In the genomic region with DNA sequence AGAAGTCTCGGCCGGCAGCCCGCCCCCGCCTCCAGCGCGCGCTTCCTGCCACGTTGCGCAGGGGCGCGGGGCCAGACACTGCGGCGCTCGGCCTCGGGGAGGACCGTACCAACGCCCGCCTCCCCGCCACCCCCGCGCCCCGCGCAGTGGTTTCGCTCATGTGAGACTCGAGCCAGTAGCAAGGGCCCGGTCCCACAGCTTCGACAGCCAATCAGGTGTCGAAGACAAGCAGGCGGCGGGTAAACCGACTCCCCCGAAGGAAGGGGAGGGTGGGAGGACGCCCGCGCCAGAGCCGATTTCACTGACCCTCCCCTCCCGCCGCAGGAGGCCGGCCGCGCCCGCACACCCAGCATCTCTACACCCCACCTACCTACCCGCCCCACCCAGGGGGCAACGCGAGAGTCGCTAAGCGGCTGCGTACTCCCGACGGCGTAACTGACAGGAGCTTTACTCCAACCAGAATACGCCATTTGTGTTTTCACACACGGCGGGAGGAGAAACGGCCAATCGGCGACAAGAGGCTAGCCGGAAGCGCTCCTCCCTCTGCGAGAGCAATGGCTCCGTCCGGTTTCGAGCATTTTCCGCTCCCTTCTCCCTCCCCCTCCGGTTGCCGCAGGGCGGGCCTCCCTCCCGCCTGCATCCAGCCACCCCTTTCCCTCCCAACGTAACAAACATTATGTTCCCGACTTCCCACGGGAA, we compare ENCODE assay signal across 8 cellular contexts. TPM values are rescaled to one million over a fixed set of nuclear protein-coding genes. Genes with fewer than 3 reads are reported as not detected.
DNase-seq lines count a peak whose midpoint lies in the region; ATAC-seq and TF ChIP-seq lines count a peak whose summit lies in the region.

No MANE protein-coding gene starts in this region.

- peak; percentile 86 for DNase-seq in NCI-H1694 treated with DMSO at 0.1 percent for 48 hours (lab: John Stamatoyannopoulos, UW)
- peak; percentile 97 to 100 (median 99) for DNase-seq in T-helper 17 cell
- peak; percentile 99 for DNase-seq in left ventricle myocardium superior
- DNase-seq in progenitor cell of endocrine pancreas (ENCODE audit: low spot score, unreplicated experiment): peak; percentile 99
- peak; percentile 98 for DNase-seq in ureter (ENCODE audit: low spot score)

- intact Hi-C loops in left ventricle myocardium superior (cut with micrococcal nuclease): no loop called here

- H3K27me3 Mint-ChIP-seq in T-helper 17 cell: no peaks in the 10 kb centered on the region
- H3K27me3 Mint-ChIP-seq in progenitor cell of endocrine pancreas: no peaks in the 10 kb centered on the region

- H3K36me3 Mint-ChIP-seq in T-helper 17 cell (ENCODE audit: low read depth): peaks cover 6% of the 10 kb centered on the region
- H3K36me3 Mint-ChIP-seq in progenitor cell of endocrine pancreas (ENCODE audit: insufficient read depth): peaks cover 6% of the 10 kb centered on the region

- H3K4me3 Mint-ChIP-seq in T-helper 17 cell: peak overlapping the region; percentile 98
- H3K4me3 Mint-ChIP-seq in progenitor cell of endocrine pancreas (ENCODE audit: low read depth): peak overlapping the region; percentile 97

- H3K27ac ChIP-seq in angular gyrus (ENCODE audit: low read depth, low read length): peak overlapping the region; percentile 99

- H3K4me1 Mint-ChIP-seq in T-helper 17 cell (peaks cover 54% of the 10 kb centered on the region), progenitor cell of endocrine pancreas (ENCODE audit: low read depth) (peaks cover 54% of the 10 kb centered on the region)

- no peaks in the 10 kb centered on the region for H3K9me3 Mint-ChIP-seq in progenitor cell of endocrine pancreas (ENCODE audit: low read depth)

- ATAC-seq in GM18498 (IDR thresholded peaks at IDR 0.05; ENCODE audit: unreplicated experiment) (peak; percentile 75), HG02938 (IDR thresholded peaks at IDR 0.05; ENCODE audit: unreplicated experiment) (peak; percentile 69), T-helper 17 cell (peak; percentile 73), left ventricle myocardium superior (peak; percentile 87)

- no peaks in the 10 kb centered on the region for H3K9me3 ChIP-seq in T-helper 17 cell (ENCODE audit: control insufficient read depth, low read length, poor library complexity, severe bottlenecking)

- no peak for TF ChIP-seq CTCF in progenitor cell of endocrine pancreas (IDR thresholded peaks at IDR 0.05; ENCODE audit: unreplicated experiment)

- H3K27ac Mint-ChIP-seq in T-helper 17 cell (peak overlapping the region; percentile 100), progenitor cell of endocrine pancreas (peak overlapping the region; percentile 100)

RNA-seq across cellular contexts. Expression of gene SETD5, which starts 0.6 kb away (rescaled TPM):
- total RNA-seq in T-helper 17 cell (100 to 1,000 TPM; 103 to 105 TPM), left ventricle myocardium superior (60.2 TPM), progenitor cell of endocrine pancreas (227 and 233 TPM in 2 replicates), ureter (182 TPM)

RNA-seq across cellular contexts. Expression of gene THUMPD3, which starts 33.9 kb away (rescaled TPM):
- total RNA-seq in T-helper 17 cell (10 to 100 TPM; 36.9 to 50.3 TPM), left ventricle myocardium superior (58.6 TPM), progenitor cell of endocrine pancreas (61.3 and 62.4 TPM in 2 replicates), ureter (45.0 TPM)

Comparison
In these comparisons a context has a peak if more than half of its experiments do, and no peak if none do; other contexts are left out.
1. Peak in every context shown above with its lines: DNase-seq, ATAC-seq and H3K27ac ChIP-seq.